Comparison of ENCODE assay signal across 14 cellular contexts in the genomic region with DNA sequence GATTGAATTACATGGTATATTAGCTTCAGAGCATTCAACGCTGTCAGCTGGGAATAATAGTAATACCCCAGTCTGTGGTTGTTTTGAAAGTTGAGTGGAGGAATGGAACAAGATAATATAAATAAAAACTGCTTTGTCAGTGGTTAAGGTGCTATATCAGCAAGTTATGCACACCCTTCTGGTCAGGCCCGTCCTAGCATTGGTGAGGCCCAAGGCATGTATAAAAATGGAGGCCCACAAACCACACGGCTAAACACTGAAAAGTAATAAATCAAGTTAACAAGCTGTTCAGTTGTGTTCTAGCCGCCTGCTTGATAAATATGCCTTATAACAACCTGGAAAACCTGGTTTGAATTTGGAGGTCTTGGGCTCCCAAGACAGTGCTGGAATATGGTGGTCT.
"Had no signal": no experiment of that assay in that cellular context is flagged by ENCODE, and none has a peak within 500 bp of the region (broad histone marks: within the 10 kb centered on the region; RNA-seq: fewer than 3 reads in every experiment).

No MANE protein-coding gene starts in this region.

- H3K27ac ChIP-seq: esophagus muscularis mucosa, ovary, testis had no signal

- ATAC-seq: activated naive CD4-positive, alpha-beta T cell treated with anti-CD3 and anti-CD28 coated beads, Interleukin-2, amount 50 U/mL, for 72 hours; body of pancreas had no signal

- H3K27me3 ChIP-seq: body of pancreas, esophagus muscularis mucosa, ovary, testis had no signal

- DNase-seq: activated CD4-positive, alpha-beta T cell treated with anti-CD3 and anti-CD28 coated beads, Interleukin-2, amount 50 U/mL, for 1 hour; activated effector memory CD4-positive, alpha-beta T cell treated with Interleukin-2 at 50 U/mL for 16 hours; activated T-cell treated with anti-CD3 and anti-CD28 coated beads, Interleukin-2, amount 50 U/mL, for 1 hour; amniotic stem cell; body of pancreas; immature natural killer cell; naive thymus-derived CD4-positive, alpha-beta T cell; ovary; stimulated activated CD4-positive, alpha-beta T cell treated with anti-CD3 and anti-CD28 coated beads, Interleukin-4, amount 100 ng/mL, for 24 hours; testis had no signal

- H3K9me3 ChIP-seq: body of pancreas, esophagus muscularis mucosa, ovary, testis had no signal

- H3K4me3 ChIP-seq: body of pancreas, esophagus muscularis mucosa, lung, ovary, testis had no signal

- H3K27ac Mint-ChIP-seq: immature natural killer cell; naive thymus-derived CD4-positive, alpha-beta T cell; stimulated activated naive CD8-positive, alpha-beta T cell treated with anti-CD3 and anti-CD28 coated beads, Interleukin-15, Interleukin-2, amounts not matched to agents 100 ng/mL and 50 ng/mL, for 24 hours had no signal

- H3K36me3 Mint-ChIP-seq: activated naive CD4-positive, alpha-beta T cell treated with anti-CD3 and anti-CD28 coated beads, Interleukin-2, amount 50 U/mL, for 72 hours; naive thymus-derived CD4-positive, alpha-beta T cell had no signal

- H3K4me1 ChIP-seq: body of pancreas had no signal

- H3K9me3 Mint-ChIP-seq: activated naive CD4-positive, alpha-beta T cell treated with anti-CD3 and anti-CD28 coated beads, Interleukin-2, amount 50 U/mL, for 72 hours; immature natural killer cell; naive thymus-derived CD4-positive, alpha-beta T cell; stimulated activated naive CD8-positive, alpha-beta T cell treated with anti-CD3 and anti-CD28 coated beads, Interleukin-15, Interleukin-2, amounts not matched to agents 100 ng/mL and 50 ng/mL, for 24 hours had no signal

- H3K4me3 Mint-ChIP-seq: naive thymus-derived CD4-positive, alpha-beta T cell; stimulated activated naive CD8-positive, alpha-beta T cell treated with anti-CD3 and anti-CD28 coated beads, Interleukin-15, Interleukin-2, amounts not matched to agents 100 ng/mL and 50 ng/mL, for 24 hours had no signal

- H3K36me3 ChIP-seq: esophagus muscularis mucosa, ovary had no signal
